In the genomic region with DNA sequence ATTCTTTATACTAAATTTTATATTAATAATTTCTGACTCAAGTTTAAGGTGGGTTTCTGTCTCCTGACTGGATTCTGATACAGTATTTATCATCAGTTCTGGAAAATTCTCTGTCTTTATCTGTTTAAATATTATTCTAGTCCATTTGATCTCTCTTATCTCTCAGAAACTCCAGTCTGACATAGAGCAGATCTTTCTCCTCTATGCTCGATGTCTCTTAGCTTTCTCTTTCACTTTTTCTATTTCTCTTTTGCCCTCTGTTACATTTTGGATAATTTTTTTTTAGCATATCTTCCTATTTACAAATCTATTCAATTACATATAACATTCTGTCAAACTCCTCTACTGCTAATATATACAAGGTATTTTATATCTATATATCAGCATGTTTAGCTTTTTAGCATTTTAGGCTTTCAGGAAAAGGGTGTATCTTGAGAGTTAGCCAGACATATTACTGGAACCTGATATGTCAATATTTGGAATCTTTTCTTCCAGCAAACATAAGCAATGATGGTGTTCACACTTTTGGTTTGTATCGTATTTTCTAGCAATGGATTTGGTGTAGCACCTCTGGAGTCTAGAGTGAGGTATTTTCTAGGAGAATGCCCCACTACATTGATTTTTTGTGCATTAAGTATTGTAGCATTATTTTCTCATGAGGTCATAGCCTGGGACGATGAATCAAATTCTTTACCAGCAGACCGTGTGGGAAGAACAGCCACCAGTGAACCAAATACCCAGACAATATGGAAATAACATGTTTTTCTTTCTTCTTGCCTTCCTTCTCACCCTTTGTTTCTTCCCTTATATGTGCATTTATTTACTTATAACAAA, we compare ENCODE assay signal across 9 cellular contexts. TPM values are rescaled to one million over a fixed set of nuclear protein-coding genes. Genes with fewer than 3 reads are reported as not detected.
DNase-seq lines count a peak whose midpoint lies in the region; ATAC-seq and TF ChIP-seq lines count a peak whose summit lies in the region.
"Had no signal": no experiment of that assay in that cellular context is flagged by ENCODE, and none has a peak within 500 bp of the region (broad histone marks: within the 10 kb centered on the region; RNA-seq: fewer than 3 reads in every experiment).

No MANE protein-coding gene starts in this region.

- peak overlapping the region; percentile 3 to 96 (median 44) for H3K27ac ChIP-seq in sigmoid colon

- H3K36me3 ChIP-seq in sigmoid colon = no peaks in the 10 kb centered on the region

- TF ChIP-seq POLR2A in sigmoid colon (IDR thresholded peaks at IDR 0.05) = no peak

- peak; percentile 11 for ATAC-seq in SK-N-SH treated with all-trans-retinoic acid at 6 μM for 48 hours
- no peak for ATAC-seq in GM19395 (IDR thresholded peaks at IDR 0.05; ENCODE audit: unreplicated experiment)
- no peak for ATAC-seq in HG02588 (IDR thresholded peaks at IDR 0.05; ENCODE audit: unreplicated experiment)

- H3K4me1 ChIP-seq in sigmoid colon = peaks cover 0 to 64% (median 59%) of the 10 kb centered on the region in 4 donors

- TF ChIP-seq EP300 in sigmoid colon (IDR thresholded peaks at IDR 0.05) = peak in 1 of 4 donors; percentile 16

- intact Hi-C loops in sigmoid colon (cut with DNase I) = no loop called here

- H3K4me3 ChIP-seq in foreskin fibroblast (ENCODE audit: low read depth in 1 of 2, low read length in 2 of 2) = peak overlapping the region in 1 of 2 donors; percentile 8
- no peak overlapping the region for H3K4me3 ChIP-seq in sigmoid colon

- TF ChIP-seq CTCF in foreskin fibroblast (IDR thresholded peaks at IDR 0.05; ENCODE audit: low read depth, low read length) = no peak
- TF ChIP-seq CTCF in sigmoid colon (IDR thresholded peaks at IDR 0.05) = no peak

- 24 to 49% methylated on average over 4 of the region's 4 CpGs for WGBS in sigmoid colon, 2 donors

- H3K27me3 ChIP-seq in sigmoid colon = no peaks in the 10 kb centered on the region

- no peaks in the 10 kb centered on the region for H3K9me3 ChIP-seq in sigmoid colon

- peak; percentile 91 for DNase-seq in EL
- DNase-seq in foreskin fibroblast = peak; percentile 67 to 83
- DNase-seq in sigmoid colon = no peak
- DNase-seq in NCI-H510A treated with DMSO at 0.1 percent for 48 hours (lab: John Stamatoyannopoulos, UW) = no peak
- no peak for DNase-seq in NCI-H446 (lab: John Stamatoyannopoulos, UW)
- DNase-seq: MV-4-11 had no signal

TF ChIP-seq in SK-N-SH treated with all-trans-retinoic acid at 6 μM for 48 hours, 23 proteins besides CTCF, POLR2A, EP300 and RAD21:
- TF ChIP-seq CSDC2 (CRISPR knock-in tag; IDR thresholded peaks at IDR 0.05) (peak; percentile 28; the same call in 1 of the 2 replicates), ISL1 (CRISPR knock-in tag; IDR thresholded peaks at IDR 0.05) (peak; percentile 58), SNAI2 (CRISPR knock-in tag; IDR thresholded peaks at IDR 0.05) (no peak)
- TF ChIP-seq, protein P1, sequence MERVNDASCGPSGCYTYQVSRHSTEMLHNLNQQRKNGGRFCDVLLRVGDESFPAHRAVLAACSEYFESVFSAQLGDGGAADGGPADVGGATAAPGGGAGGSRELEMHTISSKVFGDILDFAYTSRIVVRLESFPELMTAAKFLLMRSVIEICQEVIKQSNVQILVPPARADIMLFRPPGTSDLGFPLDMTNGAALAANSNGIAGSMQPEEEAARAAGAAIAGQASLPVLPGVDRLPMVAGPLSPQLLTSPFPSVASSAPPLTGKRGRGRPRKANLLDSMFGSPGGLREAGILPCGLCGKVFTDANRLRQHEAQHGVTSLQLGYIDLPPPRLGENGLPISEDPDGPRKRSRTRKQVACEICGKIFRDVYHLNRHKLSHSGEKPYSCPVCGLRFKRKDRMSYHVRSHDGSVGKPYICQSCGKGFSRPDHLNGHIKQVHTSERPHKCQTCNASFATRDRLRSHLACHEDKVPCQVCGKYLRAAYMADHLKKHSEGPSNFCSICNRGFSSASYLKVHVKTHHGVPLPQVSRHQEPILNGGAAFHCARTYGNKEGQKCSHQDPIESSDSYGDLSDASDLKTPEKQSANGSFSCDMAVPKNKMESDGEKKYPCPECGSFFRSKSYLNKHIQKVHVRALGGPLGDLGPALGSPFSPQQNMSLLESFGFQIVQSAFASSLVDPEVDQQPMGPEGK (CRISPR knock-in tag; IDR thresholded peaks at IDR 0.05; ENCODE audit: borderline replicate concordance) = 0 out of 2 replicates have a peak, but pooled peaks have one; percentile 19
- TF ChIP-seq, protein P2, sequence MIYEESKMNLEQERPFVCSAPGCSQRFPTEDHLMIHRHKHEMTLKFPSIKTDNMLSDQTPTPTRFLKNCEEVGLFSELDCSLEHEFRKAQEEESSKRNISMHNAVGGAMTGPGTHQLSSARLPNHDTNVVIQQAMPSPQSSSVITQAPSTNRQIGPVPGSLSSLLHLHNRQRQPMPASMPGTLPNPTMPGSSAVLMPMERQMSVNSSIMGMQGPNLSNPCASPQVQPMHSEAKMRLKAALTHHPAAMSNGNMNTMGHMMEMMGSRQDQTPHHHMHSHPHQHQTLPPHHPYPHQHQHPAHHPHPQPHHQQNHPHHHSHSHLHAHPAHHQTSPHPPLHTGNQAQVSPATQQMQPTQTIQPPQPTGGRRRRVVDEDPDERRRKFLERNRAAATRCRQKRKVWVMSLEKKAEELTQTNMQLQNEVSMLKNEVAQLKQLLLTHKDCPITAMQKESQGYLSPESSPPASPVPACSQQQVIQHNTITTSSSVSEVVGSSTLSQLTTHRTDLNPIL (CRISPR knock-in tag; IDR thresholded peaks at IDR 0.05; ENCODE audit: low read depth) = 0 out of 2 replicates have a peak, but pooled peaks have one; percentile 24

RNA-seq across cellular contexts. Expression of a gene that starts 4.1 kb away (rescaled TPM):
- total RNA-seq in sigmoid colon = 100 to 1,000 TPM; 126 to 960 (median 409) TPM
- 100 to 1,000 TPM in 2 of 3 donors, 10 to 100 TPM in 1; 28.0 to 208 (median 201) TPM for polyA plus RNA-seq in sigmoid colon

Comparison
In these comparisons a context has a peak if more than half of its experiments do, and no peak if none do; other contexts are left out.
1. DNase-seq: peak in EL (single experiment) and foreskin fibroblast (2 of 2); none in sigmoid colon (single experiment), NCI-H510A treated with DMSO at 0.1 percent for 48 hours (single experiment) and NCI-H446 (0 of 2).